ENCODE assay signal across 9 cellular contexts in genomic region chrX:110992611-110993010, GRCh38.
DNase-seq lines count a peak whose midpoint lies in the region; ATAC-seq and TF ChIP-seq lines count a peak whose summit lies in the region.
"Had no signal": no experiment of that assay in that cellular context is flagged by ENCODE, and none has a peak within 500 bp of the region (broad histone marks: within the 10 kb centered on the region; RNA-seq: fewer than 3 reads in every experiment).

No MANE protein-coding gene starts in this region.

- H3K4me1 Mint-ChIP-seq in chondrocyte (ENCODE audit: low read depth) = no peaks in the 10 kb centered on the region
- H3K4me1 Mint-ChIP-seq in neural progenitor cell = no peaks in the 10 kb centered on the region

- H3K27me3 Mint-ChIP-seq in chondrocyte (ENCODE audit: low read depth) = peaks cover 12% of the 10 kb centered on the region
- H3K27me3 Mint-ChIP-seq in neural progenitor cell (ENCODE audit: insufficient read depth, low read depth) = peaks cover 2% of the 10 kb centered on the region

- no peaks in the 10 kb centered on the region for H3K9me3 ChIP-seq in DOHH2 (ENCODE audit: control insufficient read depth, insufficient read depth, low read length)
- H3K9me3 ChIP-seq in PC-3 (ENCODE audit: low read length) = no peaks in the 10 kb centered on the region
- no peaks in the 10 kb centered on the region for H3K9me3 ChIP-seq in neural progenitor cell (ENCODE audit: low read depth)

- no peak overlapping the region for H3K4me2 ChIP-seq in DOHH2 (ENCODE audit: low read length)
- H3K4me2 ChIP-seq in PC-3 (ENCODE audit: low read length) = no peak overlapping the region
- H3K4me2 ChIP-seq in neural progenitor cell = no peak overlapping the region

- peak; percentile 57 for DNase-seq in PC-3
- DNase-seq in chondrocyte (ENCODE audit: low spot score) = no peak
- DNase-seq in neural progenitor cell (ENCODE audit: low spot score) = peak; percentile 65
- no peak for DNase-seq in SKM-1 treated with dmso at 0.1 percent for 144 hours (lab: John Stamatoyannopoulos, UW; ENCODE audit: unreplicated experiment)

- ATAC-seq in GM21786 (IDR thresholded peaks at IDR 0.05; ENCODE audit: unreplicated experiment) (peak; percentile 56), PC-3 (peak; percentile 55), GM21447 (IDR thresholded peaks at IDR 0.05; ENCODE audit: unreplicated experiment) (no peak), GM21825 (IDR thresholded peaks at IDR 0.05; ENCODE audit: unreplicated experiment) (no peak)

- H3K36me3 ChIP-seq in DOHH2 (ENCODE audit: control insufficient read depth, low read length) (no peaks in the 10 kb centered on the region), PC-3 (ENCODE audit: low read depth, low read length) (no peaks in the 10 kb centered on the region), neural progenitor cell (no peaks in the 10 kb centered on the region)

- H3K36me3 Mint-ChIP-seq in chondrocyte (ENCODE audit: low read depth) (no peaks in the 10 kb centered on the region), neural progenitor cell (peaks cover 8% of the 10 kb centered on the region)

- H3K9me2 ChIP-seq in DOHH2 (replicated peaks; ENCODE audit: control insufficient read depth, low read length) (no peaks in the 10 kb centered on the region), PC-3 (replicated peaks; ENCODE audit: low read length) (no peaks in the 10 kb centered on the region)

- H3F3A ChIP-seq in DOHH2 (ENCODE audit: control insufficient read depth, insufficient read depth) = no peaks in the 10 kb centered on the region
- H3F3A ChIP-seq in PC-3 (ENCODE audit: low read length, unreplicated experiment) = no peaks in the 10 kb centered on the region
- no peaks in the 10 kb centered on the region for H3F3A ChIP-seq in neural progenitor cell (ENCODE audit: low read depth)

- H3K27me3 ChIP-seq in DOHH2 (ENCODE audit: control insufficient read depth, low read length) (no peaks in the 10 kb centered on the region), PC-3 (ENCODE audit: low read length) (no peaks in the 10 kb centered on the region), neural progenitor cell (no peaks in the 10 kb centered on the region)

- POLR2A ChIA-PET in PC-3 (lab: Charles Lee; ENCODE audit: unreplicated experiment) = no interaction called here

- H3K4me1 ChIP-seq in DOHH2 (ENCODE audit: control insufficient read depth, low read length) (no peaks in the 10 kb centered on the region), PC-3 (ENCODE audit: insufficient read depth, low read length) (no peaks in the 10 kb centered on the region), neural progenitor cell (no peaks in the 10 kb centered on the region)

- no peak overlapping the region for H3K27ac Mint-ChIP-seq in chondrocyte (ENCODE audit: unreplicated experiment)
- H3K27ac Mint-ChIP-seq in neural progenitor cell = no peak overlapping the region

- no peaks in the 10 kb centered on the region for H3K79me2 ChIP-seq in DOHH2 (ENCODE audit: control insufficient read depth, low read length)
- no peaks in the 10 kb centered on the region for H3K79me2 ChIP-seq in PC-3 (ENCODE audit: low read length)
- H3K79me2 ChIP-seq in neural progenitor cell (ENCODE audit: low read depth) = no peaks in the 10 kb centered on the region

- no peaks in the 10 kb centered on the region for H4K20me1 ChIP-seq in DOHH2 (ENCODE audit: control insufficient read depth, insufficient read depth, low read depth, low read length)
- no peaks in the 10 kb centered on the region for H4K20me1 ChIP-seq in PC-3 (ENCODE audit: low read length)
- peaks cover 2% of the 10 kb centered on the region for H4K20me1 ChIP-seq in neural progenitor cell (ENCODE audit: low read depth)

- TF ChIP-seq CTCF in DOHH2 (IDR thresholded peaks at IDR 0.05; ENCODE audit: low read depth, low read length, poor library complexity, severe bottlenecking) (peak; percentile 39), PC-3 (conservative IDR thresholded peaks at IDR 0.05; ENCODE audit: low read depth, low read length) (peak; percentile 65), chondrocyte (IDR thresholded peaks at IDR 0.05) (peak; percentile 74), neural progenitor cell (IDR thresholded peaks at IDR 0.05) (peak; percentile 76)

- H3K9me3 Mint-ChIP-seq in chondrocyte (ENCODE audit: low read depth) (no peaks in the 10 kb centered on the region), neural progenitor cell (peaks cover 1% of the 10 kb centered on the region)

- H3K4me3 Mint-ChIP-seq in chondrocyte (ENCODE audit: unreplicated experiment) = no peak overlapping the region
- no peak overlapping the region for H3K4me3 Mint-ChIP-seq in neural progenitor cell

- H3K9ac ChIP-seq in PC-3 (ENCODE audit: low read length) (no peak overlapping the region), neural progenitor cell (no peak overlapping the region)

- intact Hi-C loops in PC-3 (cut with micrococcal nuclease) = loop anchor here (1.0 to 5.0 kb wide), 3 partner anchors 45 to 252 kb away; no protein-coding TSS in a partner anchor

- H3K4me3 ChIP-seq in DOHH2 (ENCODE audit: low read length) (no peak overlapping the region), PC-3 (ENCODE audit: low read length) (no peak overlapping the region), neural progenitor cell (no peak overlapping the region)
- H3K4me3 ChIP-seq: skin epidermis had no signal

- no peak overlapping the region for H2AFZ ChIP-seq in PC-3 (ENCODE audit: low read length)
- no peak overlapping the region for H2AFZ ChIP-seq in neural progenitor cell (replicated peaks)

- CTCF ChIA-PET in PC-3 (lab: Charles Lee) = interaction anchor here (1.6 kb wide), 1 partner anchor 108 kb away, joined by 4 read pairs; no protein-coding TSS in a partner anchor

- no peak overlapping the region for H3K27ac ChIP-seq in DOHH2 (ENCODE audit: low read depth, low read length)
- no peak overlapping the region for H3K27ac ChIP-seq in PC-3 (ENCODE audit: low read length)
- no peak overlapping the region for H3K27ac ChIP-seq in neural progenitor cell
- H3K27ac ChIP-seq: skin epidermis had no signal

- BruUV-seq in PC-3 (replicated peaks; lab: Mats Ljungman, UMichigan) = no TSS peak

Comparison
In these comparisons a context has a peak if more than half of its experiments do, and no peak if none do; other contexts are left out.
1. ATAC-seq: peak in GM21786 (single experiment) and PC-3 (single experiment); none in GM21447 (single experiment) and GM21825 (single experiment).
2. DNase-seq: peak in PC-3 (single experiment) and neural progenitor cell (single experiment); none in chondrocyte (single experiment) and SKM-1 treated with dmso at 0.1 percent for 144 hours (single experiment).
3. Peak in every context shown above with its lines, with median percentiles within 50 percentile points of each other: CTCF ChIP-seq.